ENCODE assay signal across 21 cellular contexts in genomic region chr6:110563711-110564110, GRCh38.
A peak's percentile ranks its signal among the peaks of the same experiment; 100 is the strongest.
DNase-seq lines count a peak whose midpoint lies in the region; ATAC-seq lines count a peak whose summit lies in the region.
"Had no signal": no experiment of that assay in that cellular context is flagged by ENCODE, and none has a peak within 500 bp of the region (broad histone marks: within the 10 kb centered on the region; RNA-seq: fewer than 3 reads in every experiment).

No MANE protein-coding gene starts in this region.

- peaks cover 35 to 55% (median 45%) of the 10 kb centered on the region in 4 donors for H3K4me1 Mint-ChIP-seq in CD4-positive, alpha-beta memory T cell

- no peaks in the 10 kb centered on the region for H3K36me3 Mint-ChIP-seq in CD4-positive, alpha-beta memory T cell
- H3K36me3 Mint-ChIP-seq: CD14-positive monocyte, type B pancreatic cell had no signal

- peaks cover 32% of the 10 kb centered on the region for H3K4me1 ChIP-seq in CD4-positive, alpha-beta memory T cell (ENCODE audit: insufficient read depth, low read length)
- H3K4me1 ChIP-seq: lower lobe of right lung, parathyroid adenoma had no signal

- peak overlapping the region in 5 of 7 donors; percentile 23 to 73 (median 31) for H3K27ac Mint-ChIP-seq in CD4-positive, alpha-beta memory T cell
- H3K27ac Mint-ChIP-seq: CD14-positive monocyte, nephron progenitor cell, type B pancreatic cell had no signal

- H3K27me3 Mint-ChIP-seq in CD4-positive, alpha-beta memory T cell: no peaks in the 10 kb centered on the region
- H3K27me3 Mint-ChIP-seq: type B pancreatic cell had no signal

- POLR2A ChIA-PET in CD4-positive, alpha-beta memory T cell (lab: Charles Lee; ENCODE audit: partially characterized antibody): no interaction called here

- H3K4me3 Mint-ChIP-seq in CD4-positive, alpha-beta memory T cell: peak overlapping the region in 1 of 8 donors; percentile 18
- H3K4me3 Mint-ChIP-seq: CD14-positive monocyte, nephron progenitor cell, type B pancreatic cell had no signal

- H3K4me3 ChIP-seq in CD4-positive, alpha-beta memory T cell (ENCODE audit: low read length in 2 of 2): no peak overlapping the region
- H3K4me3 ChIP-seq: GM23248, K562, lower lobe of right lung, SJCRH30 had no signal

- DNase-seq in CD4-positive, alpha-beta memory T cell: no peak
- peak; percentile 29 for DNase-seq in DMS153 treated with DMSO at 0.1 percent for 48 hours (lab: John Stamatoyannopoulos, UW; ENCODE audit: unreplicated experiment)
- DNase-seq in NCI-H187 (lab: John Stamatoyannopoulos, UW): peak; percentile 67
- DNase-seq in NCI-H526 (lab: John Stamatoyannopoulos, UW): peak; percentile 50 to 76
- no peak for DNase-seq in RPMI8226
- no peak for DNase-seq in NCI-H1048 (lab: John Stamatoyannopoulos, UW)
- DNase-seq: activated gamma-delta T cell treated with Interleukin-2 at 50 U/mL for 16 hours; activated T-cell treated with anti-CD3 and anti-CD28 coated beads, Interleukin-2, amount 50 U/mL, for 1 hour; GDM1; GM23248; lower lobe of right lung; nephron progenitor cell had no signal

- peaks cover 0 to 8% (median 1%) of the 10 kb centered on the region in 8 donors for H3K9me3 Mint-ChIP-seq in CD4-positive, alpha-beta memory T cell
- H3K9me3 Mint-ChIP-seq: type B pancreatic cell had no signal

- no peaks in the 10 kb centered on the region for H3K9me3 ChIP-seq in CD4-positive, alpha-beta memory T cell (ENCODE audit: control insufficient read depth in 1 of 2, low read length in 2 of 2)
- H3K9me3 ChIP-seq: lower lobe of right lung, SJCRH30 had no signal

- no peaks in the 10 kb centered on the region for H3K27me3 ChIP-seq in CD4-positive, alpha-beta memory T cell (ENCODE audit: insufficient read depth, low read length)
- H3K27me3 ChIP-seq: SJCRH30 had no signal

- ATAC-seq in GM21529 (IDR thresholded peaks at IDR 0.05; ENCODE audit: unreplicated experiment): no peak
- ATAC-seq in HG03469 (IDR thresholded peaks at IDR 0.05; ENCODE audit: unreplicated experiment): no peak
- ATAC-seq: activated CD4-positive, CD25-positive, alpha-beta regulatory T cell treated with anti-CD3 and anti-CD28 coated beads, Interleukin-2, amount 50 U/mL, for 24 hours; K562; lower lobe of right lung; sciatic nerve had no signal

- CTCF ChIA-PET in CD4-positive, alpha-beta memory T cell (lab: Charles Lee; ENCODE audit: partially characterized antibody): no interaction called here

- H3K36me3 ChIP-seq in CD4-positive, alpha-beta memory T cell (ENCODE audit: insufficient read depth, low read length): no peaks in the 10 kb centered on the region
- H3K36me3 ChIP-seq: lower lobe of right lung, SJCRH30 had no signal

- H3K27ac ChIP-seq in CD4-positive, alpha-beta memory T cell (ENCODE audit: low read depth, low read length): no peak overlapping the region
- H3K27ac ChIP-seq: GM23248, lower lobe of right lung, parathyroid adenoma, SJCRH30 had no signal

- intact Hi-C loops in CD4-positive, alpha-beta memory T cell (cut with micrococcal nuclease): no loop called here

Comparison
In these comparisons a context has a peak if more than half of its experiments do, and no peak if none do; other contexts are left out.
1. DNase-seq: peak in DMS153 treated with DMSO at 0.1 percent for 48 hours (single experiment), NCI-H187 (2 of 2) and NCI-H526 (2 of 2); none in CD4-positive, alpha-beta memory T cell (0 of 5), RPMI8226 (single experiment) and NCI-H1048 (single experiment).